In genomic region chrX:16882188-16882587, GRCh38 we compare ENCODE assay signal across 8 cellular contexts. TPM values are rescaled to one million over a fixed set of nuclear protein-coding genes. Genes with fewer than 3 reads are reported as not detected.
A peak's percentile ranks its signal among the peaks of the same experiment; 100 is the strongest.
DNase-seq lines count a peak whose midpoint lies in the region; ATAC-seq, FAIRE-seq and TF ChIP-seq lines count a peak whose summit lies in the region.

No MANE protein-coding gene starts in this region.

- no peaks in the 10 kb centered on the region for H3K4me1 ChIP-seq in BE2C
- no peaks in the 10 kb centered on the region for H3K4me1 ChIP-seq in GM12878 (ENCODE audit: control insufficient read depth, insufficient read depth, low read length)
- peaks cover 0 to 6% (median 1%) of the 10 kb centered on the region in 4 donors for H3K4me1 ChIP-seq in upper lobe of left lung

- TF ChIP-seq RAD21 in GM12878 (IDR thresholded peaks at IDR 0.05; ENCODE audit: insufficient read depth, low read depth, low read length), result no peak

- TF ChIP-seq POLR2A in GM12878 (IDR thresholded peaks at IDR 0.05; ENCODE audit: low read depth, low read length), result no peak
- TF ChIP-seq POLR2A in upper lobe of left lung (IDR thresholded peaks at IDR 0.05), result no peak

- H3K9me3 ChIP-seq in BE2C (no peaks in the 10 kb centered on the region), GM12878 (replicated peaks; ENCODE audit: control insufficient read depth, insufficient read depth, low read length) (no peaks in the 10 kb centered on the region), upper lobe of left lung (no peaks in the 10 kb centered on the region)

- no peak for TF ChIP-seq CTCF in BE2C (IDR thresholded peaks at IDR 0.05; ENCODE audit: low read depth, low read length)
- TF ChIP-seq CTCF in GM12878 (IDR thresholded peaks at IDR 0.05 in 2 of 3, conservative IDR thresholded peaks at IDR 0.05 in 1 of 3; ENCODE audit: control insufficient read depth in 2 of 3, extremely low read depth in 1 of 3, insufficient read depth in 1 of 3, low read depth in 3 of 3, low read length in 3 of 3), result no peak
- TF ChIP-seq CTCF in upper lobe of left lung (IDR thresholded peaks at IDR 0.05), result no peak

- H4K20me1 ChIP-seq in GM12878 (ENCODE audit: control insufficient read depth, insufficient read depth), result no peaks in the 10 kb centered on the region

- WGBS in GM12878 (ENCODE audit: insufficient coverage, insufficient replicate concordance, low lambda C conversion rate, missing lambda C conversion rate), result 41% methylated on average over 6 of the region's 6 CpGs
- 0 to 26% methylated on average over 3 to 6 of the region's 6 CpGs for WGBS in upper lobe of left lung, 2 donors

- no TSS peak for BruUV-seq in GM12878 (replicated peaks; lab: Mats Ljungman, UMichigan)

- H3K27ac ChIP-seq in GM12878 (ENCODE audit: control insufficient read depth, insufficient read depth) (no peak overlapping the region), upper lobe of left lung (no peak overlapping the region)

- DNase-seq in BE2C (peak; percentile 28), NCI-H2196 treated with DMSO at 0.1 percent for 48 hours (lab: John Stamatoyannopoulos, UW; ENCODE audit: unreplicated experiment) (peak; percentile 21), GM12878 (ENCODE audit: low read depth, low spot score) (no peak), lung microvascular endothelial cell (ENCODE audit: low read depth in 2 of 2) (peak; percentile 6 to 20), upper lobe of left lung (peak in 1 of 2 donors; percentile 52), cerebellum (ENCODE audit: low spot score) (no peak)

- ATAC-seq in GM19452 (IDR thresholded peaks at IDR 0.05; ENCODE audit: unreplicated experiment) (peak; percentile 56), GM12878 (peak; percentile 75), upper lobe of left lung (ENCODE audit: low FRiP score in 2 of 2) (peak; percentile 37 to 56), GM18861 (IDR thresholded peaks at IDR 0.05; ENCODE audit: unreplicated experiment) (no peak)

- H2AFZ ChIP-seq in GM12878 (ENCODE audit: control insufficient read depth, low read depth, low read length), result peak overlapping the region; percentile 62

- TF ChIP-seq EP300 in GM12878 (IDR thresholded peaks at IDR 0.05; ENCODE audit: borderline replicate concordance in 1 of 2, control insufficient read depth in 1 of 2, low read depth in 2 of 2, low read length in 2 of 2) (no peak), upper lobe of left lung (IDR thresholded peaks at IDR 0.05) (no peak)

- SMC1A ChIA-PET in GM12878 (lab: Charles Lee; ENCODE audit: uncharacterized antibody, unreplicated experiment), result interaction anchor here (0.6 to 8.9 kb wide), 27 partner anchors 8 to 207 kb away, joined by 3 to 109 read pairs (median 6); partner anchors contain the start of gene SYAP1

- intact Hi-C loops in GM12878 (cut with micrococcal nuclease; ENCODE audit: unreplicated experiment), result no loop called here

- H3K27me3 ChIP-seq in BE2C (no peaks in the 10 kb centered on the region), GM12878 (replicated peaks in 1 of 2; ENCODE audit: control insufficient read depth in 2 of 2, insufficient read depth in 2 of 2, low read length in 1 of 2) (peaks cover 0 to 4% of the 10 kb centered on the region in 2 experiments; a peak in 1 of 4 replicates), upper lobe of left lung (no peaks in the 10 kb centered on the region)

- no peak for FAIRE-seq in GM12878 (lab: Jason Lieb, UNC)

- H3K4me3 ChIP-seq in BE2C (ENCODE audit: low read depth, low read length) (peak overlapping the region; percentile 67), GM12878 (peak overlapping the region; percentile 40; the same call in 1 of the 2 replicates), upper lobe of left lung (peak overlapping the region in 3 of 4 donors; percentile 38 to 52 (median 48))

- peak overlapping the region; percentile 52 for H3K4me2 ChIP-seq in GM12878 (ENCODE audit: control insufficient read depth, insufficient read depth)

- CTCF ChIA-PET in GM12878 (lab: Yijun Ruan, JAX), result interaction anchor here (0.7 to 8.8 kb wide), 32 partner anchors 8 to 808 kb away, joined by 3 to 205 read pairs (median 10); partner anchors contain the start of gene RBBP7

- POLR2A ChIA-PET in GM12878 (lab: Charles Lee), result interaction anchor here (1.4 to 3.4 kb wide), 4 partner anchors 12 to 163 kb away, joined by 3 to 14 read pairs (median 6); partner anchors contain the start of gene RBBP7

- no peaks in the 10 kb centered on the region for H3K36me3 ChIP-seq in BE2C
- no peaks in the 10 kb centered on the region for H3K36me3 ChIP-seq in GM12878 (ENCODE audit: control insufficient read depth in 2 of 2, insufficient read depth in 2 of 2, low read length in 1 of 2)
- no peaks in the 10 kb centered on the region for H3K36me3 ChIP-seq in upper lobe of left lung

- no peaks in the 10 kb centered on the region for H3K79me2 ChIP-seq in GM12878 (ENCODE audit: control insufficient read depth, insufficient read depth, low read length)

- no peak overlapping the region; the same call in 1 of the 2 replicates for H3K9ac ChIP-seq in GM12878 (ENCODE audit: control insufficient read depth, insufficient read depth, low read length)

- in situ Hi-C loops in GM12878 (cut with MboI), result no loop called here

- RAD21 ChIA-PET in GM12878 (lab: Charles Lee; ENCODE audit: unreplicated experiment), result interaction anchor here (0.8 to 3.6 kb wide), 24 partner anchors 8 to 200 kb away, joined by 3 to 75 read pairs (median 4); no protein-coding TSS in a partner anchor

TF ChIP-seq in GM12878, 131 proteins besides CTCF, POLR2A, EP300 and RAD21:
- no peak for TF ChIP-seq MYB (IDR thresholded peaks at IDR 0.05; ENCODE audit: borderline replicate concordance, low read depth, low read length)
- TF ChIP-seq MXI1 (IDR thresholded peaks at IDR 0.05; ENCODE audit: low read depth, low read length), result 0 out of 2 replicates have a peak, but pooled peaks have one; percentile 23

RNA-seq across cellular contexts. Expression of gene RBBP7, which starts 12.0 kb away (rescaled TPM):
- polyA plus RNA-seq in BE2C (2012; ENCODE audit: insufficient read depth, insufficient read length, low read depth), result 88.2 TPM
- 58.3 and 60.8 TPM in 2 replicates for total RNA-seq in GM12878 (2013; cell fraction: nucleolus; rRNA removed)
- total RNA-seq in GM12878 (2014; rRNA removed) (185 and 195 TPM in 2 replicates), GM12878 (2014; rRNA removed; fragmentation: Illumina TruSeq; extraction: Trizol) (220 and 226 TPM in 2 replicates), GM12878 (2021) (151 and 167 TPM in 2 replicates), lung microvascular endothelial cell (81.5 and 120 TPM in 2 replicates), upper lobe of left lung (10 to 100 TPM; 59.1 to 73.3 (median 63.7) TPM), cerebellum (64.2 TPM)
- polyA plus RNA-seq in GM12878 (2011; ENCODE audit: low read depth), result 94.1 TPM
- polyA plus RNA-seq in GM12878 (2011; rRNA removed) (274 and 374 TPM in 2 replicates), GM12878 (2014; fragmentation: Illumina TruSeq; extraction: Trizol) (203 and 272 TPM in 2 replicates), GM12878 (2014; fragmentation: Nextera tagmentation; extraction: Ambion mirVana) (100 to 1,000 TPM in 1 of 2 experiments, 10 to 100 TPM in 1; 95.3 to 155 TPM), GM12878 (2014; rRNA removed) (149 and 170 TPM in 2 replicates), GM12878 (2016; fragmentation: Nextera tagmentation; extraction: Ambion mirVana) (100 to 1,000 TPM; 244 to 277 TPM)
- 206 and 245 TPM in 2 replicates for polyA plus RNA-seq in GM12878 (2011; cell fraction: cytosol; rRNA removed)
- polyA plus RNA-seq in GM12878 (2011; cell fraction: nucleus; rRNA removed), result 201 and 203 TPM in 2 replicates
- polyA plus RNA-seq in GM12878 (2012), result 111 and 128 TPM in 2 replicates
- polyA minus RNA-seq in GM12878 (2011; rRNA and poly(A)+ RNA removed), result 191 and 251 TPM in 2 replicates
- polyA minus RNA-seq in GM12878 (2011; cell fraction: cytosol; rRNA and poly(A)+ RNA removed), result 66.4 and 73.4 TPM in 2 replicates
- polyA minus RNA-seq in GM12878 (2011; cell fraction: nucleus; rRNA and poly(A)+ RNA removed), result 31.8 and 55.2 TPM in 2 replicates

Comparison
In these comparisons a context has a peak if more than half of its experiments do, and no peak if none do; other contexts are left out.
1. DNase-seq: peak in BE2C (single experiment), NCI-H2196 treated with DMSO at 0.1 percent for 48 hours (single experiment) and lung microvascular endothelial cell (2 of 2); none in GM12878 (single experiment) and cerebellum (single experiment).
2. Peak in every context shown above with its lines, with median percentiles within 50 percentile points of each other: H3K4me3 ChIP-seq.